22 cellular contexts compared by ENCODE assay signal in the genomic region with DNA sequence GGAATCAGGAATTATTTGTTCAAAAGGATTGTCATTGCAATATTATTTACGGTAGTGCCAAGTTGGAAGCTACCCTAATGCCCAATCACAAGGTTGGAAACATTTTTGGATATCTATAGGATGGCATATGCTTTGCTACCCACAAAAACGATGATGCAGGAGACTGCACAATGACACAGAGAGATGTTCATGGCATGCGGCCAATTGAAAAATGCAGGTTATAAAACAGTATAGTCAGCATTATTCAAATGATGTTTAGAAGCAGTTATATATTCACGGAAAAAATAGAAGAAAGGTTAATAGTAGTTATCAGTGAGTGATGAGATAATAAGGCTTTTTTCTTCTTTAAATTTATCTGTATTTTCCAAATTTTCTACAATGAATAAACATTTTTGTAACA. TPM values are rescaled to one million over a fixed set of nuclear protein-coding genes. Genes with fewer than 3 reads are reported as not detected.
DNase-seq lines count a peak whose midpoint lies in the region; ATAC-seq and FAIRE-seq lines count a peak whose summit lies in the region.
"Had no signal": no experiment of that assay in that cellular context is flagged by ENCODE, and none has a peak within 500 bp of the region (broad histone marks: within the 10 kb centered on the region; RNA-seq: fewer than 3 reads in every experiment).

No MANE protein-coding gene starts in this region.

- no peak overlapping the region for H3K4me3 ChIP-seq in CD8-positive, alpha-beta memory T cell (ENCODE audit: low read length)
- H3K4me3 ChIP-seq: SJCRH30 had no signal

- no peaks in the 10 kb centered on the region for H3K36me3 ChIP-seq in CD8-positive, alpha-beta memory T cell (ENCODE audit: insufficient read depth, low read length)
- H3K36me3 ChIP-seq: SJCRH30 had no signal

- H3K36me3 Mint-ChIP-seq in CD8-positive, alpha-beta memory T cell: no peaks in the 10 kb centered on the region
- peaks cover 0 to 2% of the 10 kb centered on the region in 2 donors for H3K36me3 Mint-ChIP-seq in stimulated activated naive B cell treated with anti-CD40 and anti-IgM and Interleukin-4, amounts not matched to agents 10 μg/mL and 1 μg/mL and 100 μg/mL, for 72 hours

- H3K9me3 Mint-ChIP-seq in CD8-positive, alpha-beta memory T cell: no peaks in the 10 kb centered on the region
- no peaks in the 10 kb centered on the region for H3K9me3 Mint-ChIP-seq in stimulated activated naive B cell treated with anti-CD40 and anti-IgM and Interleukin-4, amounts not matched to agents 10 μg/mL and 1 μg/mL and 100 μg/mL, for 72 hours

- FAIRE-seq in HTR-8/SVneo (lab: Jason Lieb, UNC): no peak
- FAIRE-seq: H1 had no signal

- H3K27ac Mint-ChIP-seq in CD8-positive, alpha-beta memory T cell: peak overlapping the region in 5 of 8 donors; percentile 29 to 91 (median 88)
- H3K27ac Mint-ChIP-seq in stimulated activated naive B cell treated with anti-CD40 and anti-IgM and Interleukin-4, amounts not matched to agents 10 μg/mL and 1 μg/mL and 100 μg/mL, for 72 hours: no peak overlapping the region
- H3K27ac Mint-ChIP-seq: CD14-positive monocyte had no signal

- no peak overlapping the region for H3K27ac ChIP-seq in CD8-positive, alpha-beta memory T cell (ENCODE audit: low read depth, low read length)
- H3K27ac ChIP-seq: HL-60, SJCRH30 had no signal

- H3K4me1 Mint-ChIP-seq in CD8-positive, alpha-beta memory T cell: peaks cover 51 to 60% (median 56%) of the 10 kb centered on the region in 3 donors
- H3K4me1 Mint-ChIP-seq in stimulated activated naive B cell treated with anti-CD40 and anti-IgM and Interleukin-4, amounts not matched to agents 10 μg/mL and 1 μg/mL and 100 μg/mL, for 72 hours: peaks cover 13 to 26% of the 10 kb centered on the region in 2 donors

- H3K9me3 ChIP-seq in CD8-positive, alpha-beta memory T cell (ENCODE audit: low read length): no peaks in the 10 kb centered on the region
- H3K9me3 ChIP-seq: Caco-2, SJCRH30 had no signal

- CTCF ChIA-PET in CD8-positive, alpha-beta memory T cell (lab: Charles Lee): interaction anchor here (0.8 kb wide), 1 partner anchor 428 kb away, joined by 3 read pairs; no protein-coding TSS in a partner anchor

- ATAC-seq in stimulated activated naive B cell treated with anti-CD40 and anti-IgM and Interleukin-4, amounts not matched to agents 10 μg/mL and 1 μg/mL and 100 μg/mL, for 72 hours (replicated peaks): no peak

- H3K27me3 ChIP-seq in CD8-positive, alpha-beta memory T cell (ENCODE audit: insufficient read depth, low read length, poor library complexity, severe bottlenecking): no peaks in the 10 kb centered on the region

- H3K4me1 ChIP-seq in CD8-positive, alpha-beta memory T cell (ENCODE audit: insufficient read depth, low read length): peaks cover 37% of the 10 kb centered on the region
- H3K4me1 ChIP-seq: Caco-2, SJCRH30 had no signal

- H3K4me3 Mint-ChIP-seq in CD8-positive, alpha-beta memory T cell: peak overlapping the region in 3 of 7 donors; percentile 15 to 61 (median 23)
- H3K4me3 Mint-ChIP-seq in stimulated activated naive B cell treated with anti-CD40 and anti-IgM and Interleukin-4, amounts not matched to agents 10 μg/mL and 1 μg/mL and 100 μg/mL, for 72 hours: no peak overlapping the region

- DNase-seq in activated T-cell treated with anti-CD3 and anti-CD28 coated beads, Interleukin-2, amount 50 U/mL, for 1 hour: peak; percentile 10
- DNase-seq in activated T-cell treated with anti-CD3 and anti-CD28 coated beads for 4 hours: no peak
- no peak for DNase-seq in CD8-positive, alpha-beta memory T cell
- peak; percentile 59 for DNase-seq in NCI-H69 (lab: John Stamatoyannopoulos, UW)
- peak; percentile 9 for DNase-seq in superior temporal gyrus (ENCODE audit: extremely low spot score)
- no peak for DNase-seq in HTR-8/SVneo (ENCODE audit: insufficient read length, low spot score)
- no peak for DNase-seq in stimulated activated naive B cell treated with anti-CD40 and anti-IgM and Interleukin-4, amounts not matched to agents 10 μg/mL and 1 μg/mL and 100 μg/mL, for 72 hours
- DNase-seq: Caco-2; DMS153; EL; KBM-7; NCI-H1048; NCI-H1436 treated with DMSO at 0.1 percent for 48 hours; NCI-H2107; NCI-H226; NCI-H524 treated with DMSO at 0.1 percent for 48 hours; NK-92 treated with Interleukin-12 subunit alpha and Interleukin-12 subunit beta, amount 100 ng/mL, for 24 hours; SJCRH30 had no signal

- H3K27me3 Mint-ChIP-seq in CD8-positive, alpha-beta memory T cell: peaks cover 0 to 8% of the 10 kb centered on the region in 2 donors
- peaks cover 40 to 59% of the 10 kb centered on the region in 2 donors for H3K27me3 Mint-ChIP-seq in stimulated activated naive B cell treated with anti-CD40 and anti-IgM and Interleukin-4, amounts not matched to agents 10 μg/mL and 1 μg/mL and 100 μg/mL, for 72 hours

- POLR2A ChIA-PET in CD8-positive, alpha-beta memory T cell (lab: Charles Lee): no interaction called here

RNA-seq across cellular contexts. Expression of a gene that starts 5.9 kb away (rescaled TPM):
- total RNA-seq in CD8-positive, alpha-beta memory T cell: 10 to 100 TPM; 21.8 to 22.7 TPM
- 20.7 TPM for polyA plus RNA-seq in CD8-positive, alpha-beta memory T cell
- total RNA-seq: M059J, SJCRH30 had no signal

RNA-seq across cellular contexts. Expression of a gene that starts 43.1 kb away (rescaled TPM):
- total RNA-seq in CD8-positive, alpha-beta memory T cell: 10 to 100 TPM; 69.7 to 71.9 TPM
- polyA plus RNA-seq in CD8-positive, alpha-beta memory T cell: not detected
- total RNA-seq: Caco-2, H1, M059J, SJCRH30 had no signal
- polyA plus RNA-seq: CD14-positive monocyte, H1 had no signal

RNA-seq across cellular contexts. Expression of a gene that starts 56.3 kb away (rescaled TPM):
- 100 to 1,000 TPM; 393 to 409 TPM for total RNA-seq in CD8-positive, alpha-beta memory T cell
- polyA plus RNA-seq in CD8-positive, alpha-beta memory T cell: not detected
- total RNA-seq: Caco-2, H1, SJCRH30 had no signal
- polyA plus RNA-seq: CD14-positive monocyte, H1 had no signal

Comparison
In these comparisons a context has a peak if more than half of its experiments do, and no peak if none do; other contexts are left out.
1. DNase-seq: peak in activated T-cell treated with anti-CD3 and anti-CD28 coated beads, Interleukin-2, amount 50 U/mL, for 1 hour (single experiment), NCI-H69 (single experiment) and superior temporal gyrus (single experiment); none in activated T-cell treated with anti-CD3 and anti-CD28 coated beads for 4 hours (single experiment), CD8-positive, alpha-beta memory T cell (0 of 5), HTR-8/SVneo (single experiment) and stimulated activated naive B cell treated with anti-CD40 and anti-IgM and Interleukin-4, amounts not matched to agents 10 μg/mL and 1 μg/mL and 100 μg/mL, for 72 hours (single experiment).